In genomic region chr11:86477495-86478155, GRCh38 we compare ENCODE assay signal across 1 cellular context.
TF ChIP-seq lines count a peak whose summit lies in the region.

No MANE protein-coding gene starts in this region.

TF ChIP-seq in endothelial cell of umbilical vein, 7 proteins besides CTCF, POLR2A, EP300 and RAD21:
- TF ChIP-seq JUN (IDR thresholded peaks at IDR 0.05; ENCODE audit: borderline replicate concordance, insufficient read depth, insufficient read length, low read depth) (no peak), EZH2 (IDR thresholded peaks at IDR 0.05; ENCODE audit: borderline replicate concordance, low read depth, low read length, severe bottlenecking) (no peak), GATA2 (IDR thresholded peaks at IDR 0.05; ENCODE audit: insufficient read depth, insufficient read length, low read depth, low read length) (peak; percentile 95), MYC (IDR thresholded peaks at IDR 0.05; ENCODE audit: low read depth, low read length) (no peak), FOS (IDR thresholded peaks at IDR 0.05; ENCODE audit: borderline replicate concordance, insufficient read depth, low read length) (peak; percentile 46), POLR2AphosphoS5 (IDR thresholded peaks at IDR 0.05; ENCODE audit: insufficient read depth, low read depth, low read length) (peak; percentile 82), MAX (IDR thresholded peaks at IDR 0.05; ENCODE audit: insufficient read depth, insufficient read length) (no peak)
